In the genomic region with DNA sequence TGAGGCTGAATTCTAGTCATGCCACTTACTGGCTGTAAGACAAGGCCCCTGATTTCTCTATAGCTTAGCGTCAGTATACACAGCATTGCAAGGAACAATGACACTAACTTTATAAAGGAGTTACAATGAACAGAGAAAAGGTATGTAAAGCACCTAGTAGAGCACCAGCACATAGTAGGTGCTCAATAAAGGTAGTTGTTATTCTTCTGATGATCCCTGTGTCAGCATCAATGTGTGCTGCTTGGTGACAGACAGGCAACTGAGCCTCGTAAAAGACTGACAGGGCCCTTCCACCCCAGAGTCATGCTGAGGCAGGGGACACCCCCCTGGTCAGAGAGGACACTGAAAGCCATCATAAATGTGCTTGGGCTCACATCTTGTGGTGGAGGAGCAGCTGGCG, we compare ENCODE assay signal across 26 cellular contexts. TPM values are rescaled to one million over a fixed set of nuclear protein-coding genes. Genes with fewer than 3 reads are reported as not detected.
"Had no signal": no experiment of that assay in that cellular context is flagged by ENCODE, and none has a peak within 500 bp of the region (broad histone marks: within the 10 kb centered on the region; RNA-seq: fewer than 3 reads in every experiment).

No MANE protein-coding gene starts in this region.

- DNase-seq: activated CD4-positive, alpha-beta memory T cell treated with anti-CD3 and anti-CD28 coated beads for 36 hours; activated CD4-positive, alpha-beta T cell treated with anti-CD3 and anti-CD28 coated beads, Interleukin-2, amount 10 ng/mL, durations not matched to agents 24 days and 14 days; activated CD8-positive, alpha-beta memory T cell treated with anti-CD3 and anti-CD28 coated beads, Interleukin-2, amount 50 U/mL, for 4 hours; activated gamma-delta T cell; activated naive CD4-positive, alpha-beta T cell treated with anti-CD3 and anti-CD28 coated beads, Interleukin-2, amount 10 ng/mL, durations not matched to agents 7 days and 5 days; activated T-cell treated with anti-CD3 and anti-CD28 coated beads, Interleukin-2, amount 50 U/mL, for 1 hour; central memory CD4-positive, alpha-beta T cell; endodermal cell; glutamatergic neuron; kidney; left colon; midbrain; naive thymus-derived CD8-positive, alpha-beta T cell; occipital lobe; stimulated activated CD4-positive, alpha-beta T cell treated with anti-CD3 and anti-CD28 coated beads, Interleukin-15, amount 100 ng/mL, for 24 hours; stimulated activated CD4-positive, alpha-beta T cell treated with anti-CD3 and anti-CD28 coated beads, Interleukin-2, amount 100 ng/mL, for 24 hours; stimulated activated naive B cell treated with anti-CD40 and anti-IgM and Interleukin-4, amounts not matched to agents 10 μg/mL and 1 μg/mL and 100 μg/mL, for 72 hours; stomach had no signal

- H3K9me3 ChIP-seq: gastrocnemius medialis, right atrium auricular region, stomach, thyroid gland had no signal

- H3K27ac ChIP-seq: right atrium auricular region, stomach, thyroid gland, VCaP had no signal

- FAIRE-seq: kidney, TTC549 had no signal

- H3K4me3 ChIP-seq: gastrocnemius medialis, right atrium auricular region, stomach, thyroid gland had no signal

- H3K27me3 ChIP-seq: gastrocnemius medialis, right atrium auricular region, stomach, thyroid gland had no signal

- H3K36me3 ChIP-seq: gastrocnemius medialis, right atrium auricular region, thyroid gland had no signal

- ATAC-seq: left colon; naive thymus-derived CD8-positive, alpha-beta T cell; stimulated activated naive B cell treated with anti-CD40 and anti-IgM and Interleukin-4, amounts not matched to agents 10 μg/mL and 1 μg/mL and 100 μg/mL, for 72 hours had no signal

RNA-seq across cellular contexts. Expression of a gene that starts 43.3 kb away (rescaled TPM):
- total RNA-seq: activated CD4-positive, alpha-beta memory T cell treated with anti-CD3 and anti-CD28 coated beads for 36 hours; activated CD4-positive, alpha-beta T cell treated with anti-CD3 and anti-CD28 coated beads, Interleukin-2, amount 10 ng/mL, durations not matched to agents 24 days and 14 days; activated CD8-positive, alpha-beta memory T cell treated with anti-CD3 and anti-CD28 coated beads for 36 hours; activated T-helper 1 cell treated with anti-CD3 and anti-CD28 coated beads, Interleukin-12 subunit alpha, Interleukin-12 subunit beta, Interleukin-2, Interleukin-4 antibody, amounts not matched to agents 30 ng/mL and 10 ng/mL and 1 ng/mL, durations not matched to agents 14 hours and 24 hours and 36 hours; gastrocnemius medialis; naive thymus-derived CD8-positive, alpha-beta T cell; occipital lobe; pulmonary artery endothelial cell had no signal
- polyA plus RNA-seq: naive thymus-derived CD8-positive, alpha-beta T cell had no signal
